In genomic region chr15:40054746-40055575, GRCh38 we compare ENCODE assay signal across 9 cellular contexts. TPM values are rescaled to one million over a fixed set of nuclear protein-coding genes. Genes with fewer than 3 reads are reported as not detected.
DNase-seq lines count a peak whose midpoint lies in the region; ATAC-seq, FAIRE-seq and TF ChIP-seq lines count a peak whose summit lies in the region.
"Had no signal": no experiment of that assay in that cellular context is flagged by ENCODE, and none has a peak within 500 bp of the region (broad histone marks: within the 10 kb centered on the region; RNA-seq: fewer than 3 reads in every experiment).

No MANE protein-coding gene starts in this region.

- H3K4me1 ChIP-seq in NT2/D1 (ENCODE audit: insufficient read depth, insufficient read length) (peaks cover 14% of the 10 kb centered on the region), psoas muscle (peaks cover 42% of the 10 kb centered on the region)

- TF ChIP-seq CTCF in psoas muscle (IDR thresholded peaks at IDR 0.05) = no peak

- no peak for FAIRE-seq in H54 (lab: Jason Lieb, UNC)

- no peaks in the 10 kb centered on the region for H3K9me3 ChIP-seq in NT2/D1 (ENCODE audit: insufficient read depth, low read length)
- no peaks in the 10 kb centered on the region for H3K9me3 ChIP-seq in psoas muscle

- 19 to 32% (median 26%) methylated on average over 7 of the region's 7 CpGs for WGBS in psoas muscle, 3 donors

- H3K27me3 ChIP-seq in NT2/D1 (ENCODE audit: insufficient read depth, insufficient read length) (no peaks in the 10 kb centered on the region), psoas muscle (ENCODE audit: insufficient read depth in 3 of 3, low read length in 2 of 3) (no peaks in the 10 kb centered on the region)

- no peak overlapping the region for H3K4me3 ChIP-seq in NT2/D1 (ENCODE audit: insufficient read length, low read depth)
- no peak overlapping the region for H3K4me3 ChIP-seq in psoas muscle

- no peak for TF ChIP-seq POLR2A in H54 (IDR thresholded peaks at IDR 0.05; ENCODE audit: low read depth, low read length)

- H3K9ac ChIP-seq in NT2/D1 (ENCODE audit: insufficient read length, low read depth) = peak overlapping the region; percentile 16

- peak; percentile 9 for DNase-seq in DMS153 treated with DMSO at 0.1 percent for 48 hours (lab: John Stamatoyannopoulos, UW; ENCODE audit: unreplicated experiment)
- no peak for DNase-seq in NT2/D1 (ENCODE audit: low read depth, low spot score)
- peak; percentile 41 for DNase-seq in dermis blood vessel endothelial cell
- DNase-seq in psoas muscle = peak in 1 of 2 donors; percentile 72
- DNase-seq in H54 (ENCODE audit: insufficient read length, low spot score) = no peak
- DNase-seq in NCI-H2171 treated with DMSO at 0.1 percent for 48 hours (lab: John Stamatoyannopoulos, UW) = no peak
- DNase-seq: natural killer cell had no signal

- peaks cover 13% of the 10 kb centered on the region for H3K36me3 ChIP-seq in NT2/D1 (ENCODE audit: insufficient read depth, insufficient read length, low read length)
- no peaks in the 10 kb centered on the region for H3K36me3 ChIP-seq in psoas muscle (ENCODE audit: insufficient read depth in 1 of 2, low read depth in 1 of 2)

- peak overlapping the region; percentile 73 for H3K27ac ChIP-seq in psoas muscle

- peak; percentile 84 for ATAC-seq in GM19023 (IDR thresholded peaks at IDR 0.05; ENCODE audit: unreplicated experiment)
- ATAC-seq in HG03108 (IDR thresholded peaks at IDR 0.05; ENCODE audit: unreplicated experiment) = peak; percentile 68
- ATAC-seq in psoas muscle = peak; percentile 77 to 89 (median 82)

- intact Hi-C loops in psoas muscle (cut with DNase I) = no loop called here

RNA-seq across cellular contexts. Expression of gene SRP14, which starts 16.0 kb away (rescaled TPM):
- total RNA-seq in dermis blood vessel endothelial cell = 236 and 391 TPM in 2 replicates
- total RNA-seq in psoas muscle = 100 to 1,000 TPM; 134 to 170 (median 153) TPM
- polyA plus RNA-seq in psoas muscle = 100 to 1,000 TPM; 279 to 288 (median 280) TPM

RNA-seq across cellular contexts. Expression of gene BMF, which starts 53.7 kb away (rescaled TPM):
- total RNA-seq in dermis blood vessel endothelial cell = 9.4 and 18.4 TPM in 2 replicates
- 1 to 10 TPM; 1.5 to 5.9 (median 3.7) TPM for total RNA-seq in psoas muscle
- 1 to 10 TPM in 2 of 3 donors, under 1 TPM in 1; 0.65 to 7.2 (median 3.4) TPM for polyA plus RNA-seq in psoas muscle

Comparison
In these comparisons a context has a peak if more than half of its experiments do, and no peak if none do; other contexts are left out.
1. DNase-seq: peak in DMS153 treated with DMSO at 0.1 percent for 48 hours (single experiment) and dermis blood vessel endothelial cell (single experiment); none in NT2/D1 (single experiment), H54 (single experiment) and NCI-H2171 treated with DMSO at 0.1 percent for 48 hours (single experiment).
2. Peak in every context shown above with its lines, with median percentiles within 50 percentile points of each other: ATAC-seq.